9 cellular contexts compared by ENCODE assay signal in genomic region chr4:108166038-108166437, GRCh38. TPM values are rescaled to one million over a fixed set of nuclear protein-coding genes. Genes with fewer than 3 reads are reported as not detected.
DNase-seq lines count a peak whose midpoint lies in the region; ATAC-seq and TF ChIP-seq lines count a peak whose summit lies in the region.
"Had no signal": no experiment of that assay in that cellular context is flagged by ENCODE, and none has a peak within 500 bp of the region (broad histone marks: within the 10 kb centered on the region; RNA-seq: fewer than 3 reads in every experiment).

No MANE protein-coding gene starts in this region.

- no peaks in the 10 kb centered on the region for H3K36me3 Mint-ChIP-seq in GM23338 (ENCODE audit: low read depth)
- no peaks in the 10 kb centered on the region for H3K36me3 Mint-ChIP-seq in WTC11

- H3K9ac ChIP-seq in smooth muscle cell (ENCODE audit: low read depth), result peak overlapping the region; percentile 66

- H3K4me3 Mint-ChIP-seq in GM23338 (peak overlapping the region; percentile 65), WTC11 (peak overlapping the region; percentile 51)

- H3K4me1 ChIP-seq in GM23338 (ENCODE audit: insufficient read depth), result peaks cover 36% of the 10 kb centered on the region
- H3K4me1 ChIP-seq in smooth muscle cell (ENCODE audit: low read depth), result peaks cover 39% of the 10 kb centered on the region

- H3K27me3 Mint-ChIP-seq in GM23338 (ENCODE audit: insufficient read depth, low read depth, poor library complexity), result peaks cover 63% of the 10 kb centered on the region
- H3K27me3 Mint-ChIP-seq in WTC11 (ENCODE audit: low read depth), result peaks cover 95% of the 10 kb centered on the region

- H3K27ac ChIP-seq in GM23338 (ENCODE audit: low read depth), result no peak overlapping the region
- H3K27ac ChIP-seq in smooth muscle cell (ENCODE audit: low read depth), result peak overlapping the region; percentile 4
- no peak overlapping the region for H3K27ac ChIP-seq in RWPE1

- H3K79me2 ChIP-seq in GM23338 (replicated peaks; ENCODE audit: insufficient read depth) (no peaks in the 10 kb centered on the region), smooth muscle cell (ENCODE audit: low read depth) (peaks cover 66% of the 10 kb centered on the region)

- H3K4me3 ChIP-seq in GM23338 (peak overlapping the region; percentile 75), smooth muscle cell (peak overlapping the region; percentile 87)

- TF ChIP-seq CTCF in GM23338 (conservative IDR thresholded peaks at IDR 0.05; ENCODE audit: low read depth in 2 of 2) (no peak), WTC11 (IDR thresholded peaks at IDR 0.05) (no peak), smooth muscle cell (IDR thresholded peaks at IDR 0.05; ENCODE audit: borderline replicate concordance, insufficient read depth, poor library complexity, severe bottlenecking) (no peak), RWPE1 (conservative IDR thresholded peaks at IDR 0.05; ENCODE audit: low read depth) (no peak)

- H3K27ac Mint-ChIP-seq in GM23338 (no peak overlapping the region), WTC11 (no peak overlapping the region)

- H3K27me3 ChIP-seq in GM23338 (ENCODE audit: insufficient read depth) (peaks cover 99% of the 10 kb centered on the region), smooth muscle cell (ENCODE audit: low read depth) (no peaks in the 10 kb centered on the region)

- DNase-seq in GM23338 (ENCODE audit: low spot score) (peak; percentile 32), WTC11 (ENCODE audit: low spot score) (no peak), smooth muscle cell (lab: John Stamatoyannopoulos, UW; ENCODE audit: unreplicated experiment) (no peak), DMS153 (lab: John Stamatoyannopoulos, UW) (no peak), RWPE1 (ENCODE audit: low spot score) (no peak)
- DNase-seq in effector CD8-positive, alpha-beta T cell (lab: John Stamatoyannopoulos, UW), result peak; percentile 43
- DNase-seq: NCI-H2171 treated with DMSO at 0.1 percent for 48 hours had no signal

- peaks cover 42% of the 10 kb centered on the region for H3K4me1 Mint-ChIP-seq in GM23338
- peaks cover 45% of the 10 kb centered on the region for H3K4me1 Mint-ChIP-seq in WTC11

- peaks cover 19% of the 10 kb centered on the region for H3F3A ChIP-seq in GM23338 (replicated peaks; ENCODE audit: low read depth)
- H3F3A ChIP-seq in smooth muscle cell (ENCODE audit: low read depth), result peaks cover 16% of the 10 kb centered on the region

- H3K9me3 ChIP-seq in smooth muscle cell (replicated peaks; ENCODE audit: low read depth), result no peaks in the 10 kb centered on the region

- ATAC-seq in GM23338 (no peak), WTC11 (no peak), GM21619 (IDR thresholded peaks at IDR 0.05; ENCODE audit: unreplicated experiment) (no peak), GM18519 (IDR thresholded peaks at IDR 0.05; ENCODE audit: low FRiP score, unreplicated experiment) (no peak)

- H3K36me3 ChIP-seq in GM23338 (ENCODE audit: insufficient read depth), result no peaks in the 10 kb centered on the region
- no peaks in the 10 kb centered on the region for H3K36me3 ChIP-seq in smooth muscle cell (ENCODE audit: low read depth)

- H3K9me2 ChIP-seq in GM23338 (ENCODE audit: insufficient read depth), result no peaks in the 10 kb centered on the region

- CTCF ChIA-PET in WTC11 (lab: Charles Lee), result interaction anchor here (0.8 kb wide), 1 partner anchor 11 kb away, joined by 3 read pairs; no protein-coding TSS in a partner anchor
- CTCF ChIA-PET in RWPE1 (lab: Yijun Ruan, JAX), result no interaction called here

- POLR2A ChIA-PET in WTC11 (lab: Charles Lee) (no interaction called here), RWPE1 (lab: Yijun Ruan, JAX; ENCODE audit: low non-redundant PET) (no interaction called here)

- peaks cover 14% of the 10 kb centered on the region for H4K20me1 ChIP-seq in GM23338 (replicated peaks; ENCODE audit: insufficient read depth)
- peaks cover 51% of the 10 kb centered on the region for H4K20me1 ChIP-seq in smooth muscle cell (ENCODE audit: low read depth)

- no peaks in the 10 kb centered on the region for H3K9me3 Mint-ChIP-seq in GM23338
- H3K9me3 Mint-ChIP-seq in WTC11, result no peaks in the 10 kb centered on the region

- no peak overlapping the region for H2AFZ ChIP-seq in GM23338
- H2AFZ ChIP-seq in smooth muscle cell (ENCODE audit: low read depth), result peak overlapping the region; percentile 12

- H3K4me2 ChIP-seq in GM23338 (peak overlapping the region; percentile 96), smooth muscle cell (peak overlapping the region; percentile 98)

- WGBS in smooth muscle cell (ENCODE audit: low lambda C conversion rate), result 8% methylated on average over 12 of the region's 12 CpGs

TF ChIP-seq in GM23338, 12 proteins besides CTCF, POLR2A, EP300 and RAD21:
- TF ChIP-seq EZH2 (IDR thresholded peaks at IDR 0.05; ENCODE audit: low read depth, unreplicated experiment) (peak; percentile 59), REST (IDR thresholded peaks at IDR 0.05; ENCODE audit: unreplicated experiment) (no peak)

TF ChIP-seq in WTC11, 78 proteins besides CTCF, POLR2A, EP300 and RAD21:
- no peak for TF ChIP-seq ZNF219 (CRISPR knock-in tag; IDR thresholded peaks at IDR 0.05; ENCODE audit: borderline replicate concordance)
- no peak for TF ChIP-seq ZNF263 (CRISPR knock-in tag; IDR thresholded peaks at IDR 0.05; ENCODE audit: low read depth)
- TF ChIP-seq, protein P1, sequence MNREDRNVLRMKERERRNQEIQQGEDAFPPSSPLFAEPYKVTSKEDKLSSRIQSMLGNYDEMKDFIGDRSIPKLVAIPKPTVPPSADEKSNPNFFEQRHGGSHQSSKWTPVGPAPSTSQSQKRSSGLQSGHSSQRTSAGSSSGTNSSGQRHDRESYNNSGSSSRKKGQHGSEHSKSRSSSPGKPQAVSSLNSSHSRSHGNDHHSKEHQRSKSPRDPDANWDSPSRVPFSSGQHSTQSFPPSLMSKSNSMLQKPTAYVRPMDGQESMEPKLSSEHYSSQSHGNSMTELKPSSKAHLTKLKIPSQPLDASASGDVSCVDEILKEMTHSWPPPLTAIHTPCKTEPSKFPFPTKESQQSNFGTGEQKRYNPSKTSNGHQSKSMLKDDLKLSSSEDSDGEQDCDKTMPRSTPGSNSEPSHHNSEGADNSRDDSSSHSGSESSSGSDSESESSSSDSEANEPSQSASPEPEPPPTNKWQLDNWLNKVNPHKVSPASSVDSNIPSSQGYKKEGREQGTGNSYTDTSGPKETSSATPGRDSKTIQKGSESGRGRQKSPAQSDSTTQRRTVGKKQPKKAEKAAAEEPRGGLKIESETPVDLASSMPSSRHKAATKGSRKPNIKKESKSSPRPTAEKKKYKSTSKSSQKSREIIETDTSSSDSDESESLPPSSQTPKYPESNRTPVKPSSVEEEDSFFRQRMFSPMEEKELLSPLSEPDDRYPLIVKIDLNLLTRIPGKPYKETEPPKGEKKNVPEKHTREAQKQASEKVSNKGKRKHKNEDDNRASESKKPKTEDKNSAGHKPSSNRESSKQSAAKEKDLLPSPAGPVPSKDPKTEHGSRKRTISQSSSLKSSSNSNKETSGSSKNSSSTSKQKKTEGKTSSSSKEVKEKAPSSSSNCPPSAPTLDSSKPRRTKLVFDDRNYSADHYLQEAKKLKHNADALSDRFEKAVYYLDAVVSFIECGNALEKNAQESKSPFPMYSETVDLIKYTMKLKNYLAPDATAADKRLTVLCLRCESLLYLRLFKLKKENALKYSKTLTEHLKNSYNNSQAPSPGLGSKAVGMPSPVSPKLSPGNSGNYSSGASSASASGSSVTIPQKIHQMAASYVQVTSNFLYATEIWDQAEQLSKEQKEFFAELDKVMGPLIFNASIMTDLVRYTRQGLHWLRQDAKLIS (CRISPR knock-in tag; IDR thresholded peaks at IDR 0.05; ENCODE audit: borderline replicate concordance), result no peak
- TF ChIP-seq NFYB (CRISPR knock-in tag; conservative IDR thresholded peaks at IDR 0.05; ENCODE audit: low read depth), result no peak
- no peak for TF ChIP-seq PRDM15 (CRISPR knock-in tag; IDR thresholded peaks at IDR 0.05)
- TF ChIP-seq JUN (CRISPR knock-in tag; IDR thresholded peaks at IDR 0.05), result no peak
- no peak for TF ChIP-seq IRF1 (CRISPR knock-in tag; IDR thresholded peaks at IDR 0.05)
- no peak for TF ChIP-seq PRRX2 (CRISPR knock-in tag; IDR thresholded peaks at IDR 0.05)

RNA-seq across cellular contexts. Expression of gene LEF1, which starts 2.7 kb away (rescaled TPM):
- 0.23 and 0.73 TPM in 2 replicates for total RNA-seq in GM23338 (2014; rRNA removed; shearing (Covaris generic))
- polyA plus RNA-seq in GM23338 (2016; fragmentation: Nextera tagmentation; extraction: Ambion mirVana) (0.50 and 1.0 TPM in 2 replicates), smooth muscle cell (66.9 and 87.3 TPM in 2 replicates)
- total RNA-seq in WTC11 (2021) (1.2 to 1.6 TPM (median 1.3 TPM) in 3 replicates), smooth muscle cell (82.1 and 96.2 TPM in 2 replicates)

Comparison
In these comparisons a context has a peak if more than half of its experiments do, and no peak if none do; other contexts are left out.
1. DNase-seq: peak in GM23338 (single experiment) and effector CD8-positive, alpha-beta T cell (single experiment); none in WTC11 (single experiment), smooth muscle cell (single experiment), DMS153 (single experiment) and RWPE1 (single experiment).
2. RNA of gene LEF1, which starts 2.7 kb away (total RNA-seq): 82.1 to 96.2 TPM in smooth muscle cell; 1.2 to 1.6 TPM in WTC11 and 0.23 to 0.73 TPM in GM23338; every median in the first group is over 10 times any median in the second.